Comparison of ENCODE assay signal across 16 cellular contexts in the genomic region with DNA sequence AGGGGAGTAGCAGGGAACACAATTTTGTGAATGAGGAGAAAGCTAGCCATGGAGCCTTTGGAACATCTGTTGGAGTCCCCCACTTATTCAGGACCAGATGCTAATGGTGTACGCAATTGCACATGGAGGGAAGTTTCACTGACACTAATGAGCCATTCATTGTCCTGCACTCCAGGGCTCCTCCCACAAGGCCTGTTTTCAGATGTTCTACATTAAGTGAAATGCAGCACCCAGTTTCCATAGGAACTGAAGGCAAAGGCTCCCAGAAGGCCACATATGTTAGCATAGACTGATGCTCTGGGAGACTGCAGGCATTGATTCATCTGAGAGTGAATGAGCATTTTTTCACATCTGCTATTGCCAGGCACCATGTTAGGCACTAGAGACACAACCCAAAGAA.
DNase-seq lines count a peak whose midpoint lies in the region; ATAC-seq and TF ChIP-seq lines count a peak whose summit lies in the region.
"Had no signal": no experiment of that assay in that cellular context is flagged by ENCODE, and none has a peak within 500 bp of the region (broad histone marks: within the 10 kb centered on the region; RNA-seq: fewer than 3 reads in every experiment).

No MANE protein-coding gene starts in this region.

- no peak overlapping the region for H3K9ac ChIP-seq in adipocyte (ENCODE audit: low read length)
- H3K9ac ChIP-seq: BLaER1 treated with 17β-estradiol and CSF1 and Interleukin-3, amounts not matched to agents 10 nM and 100 nM had no signal

- H3K9me3 ChIP-seq in adipocyte (ENCODE audit: control insufficient read depth, low read length), result no peaks in the 10 kb centered on the region
- H3K9me3 ChIP-seq: mucosa of descending colon, thoracic aorta had no signal

- TF ChIP-seq CTCF in HFF-Myc (IDR thresholded peaks at IDR 0.05; ENCODE audit: low read depth, low read length, missing control alignments), result no peak
- no peak for TF ChIP-seq CTCF in mesothelial cell of epicardium (IDR thresholded peaks at IDR 0.05; ENCODE audit: unreplicated experiment)

- H3K27me3 ChIP-seq in adipocyte (replicated peaks; ENCODE audit: control insufficient read depth, insufficient read depth, low read length), result no peaks in the 10 kb centered on the region
- H3K27me3 ChIP-seq: BLaER1 treated with 17β-estradiol and CSF1 and Interleukin-3, amounts not matched to agents 10 nM and 100 nM; foreskin keratinocyte had no signal

- no peaks in the 10 kb centered on the region for H3K36me3 ChIP-seq in adipocyte (ENCODE audit: control insufficient read depth, insufficient read depth, low read length, severe bottlenecking)
- H3K36me3 ChIP-seq: BLaER1 treated with 17β-estradiol and CSF1 and Interleukin-3, amounts not matched to agents 10 nM and 100 nM; thoracic aorta had no signal

- peaks cover 23% of the 10 kb centered on the region for H3K9me3 Mint-ChIP-seq in mesothelial cell of epicardium

- peaks cover 16% of the 10 kb centered on the region for H3K4me1 Mint-ChIP-seq in mesothelial cell of epicardium
- H3K4me1 Mint-ChIP-seq: stimulated activated memory B cell treated with anti-CD40 and anti-IgM and Interleukin-4, amounts not matched to agents 10 μg/mL and 1 μg/mL and 100 μg/mL, for 72 hours had no signal

- peaks cover 13% of the 10 kb centered on the region for H3K36me3 Mint-ChIP-seq in mesothelial cell of epicardium

- no peak overlapping the region for H3K4me3 Mint-ChIP-seq in mesothelial cell of epicardium
- H3K4me3 Mint-ChIP-seq: stimulated activated memory B cell treated with anti-CD40 and anti-IgM and Interleukin-4, amounts not matched to agents 10 μg/mL and 1 μg/mL and 100 μg/mL, for 72 hours had no signal

- no peaks in the 10 kb centered on the region for H3K27me3 Mint-ChIP-seq in mesothelial cell of epicardium (ENCODE audit: low read depth)
- H3K27me3 Mint-ChIP-seq: stimulated activated memory B cell treated with anti-CD40 and anti-IgM and Interleukin-4, amounts not matched to agents 10 μg/mL and 1 μg/mL and 100 μg/mL, for 72 hours had no signal

- ATAC-seq in GM18861 (IDR thresholded peaks at IDR 0.05; ENCODE audit: unreplicated experiment), result no peak
- no peak for ATAC-seq in GM21367 (IDR thresholded peaks at IDR 0.05; ENCODE audit: unreplicated experiment)
- ATAC-seq: foreskin keratinocyte; mucosa of descending colon; stimulated activated memory B cell treated with anti-CD40 and anti-IgM and Interleukin-4, amounts not matched to agents 10 μg/mL and 1 μg/mL and 100 μg/mL, for 72 hours had no signal

- H3K27ac Mint-ChIP-seq in mesothelial cell of epicardium, result peak overlapping the region; percentile 74
- H3K27ac Mint-ChIP-seq: stimulated activated memory B cell treated with anti-CD40 and anti-IgM and Interleukin-4, amounts not matched to agents 10 μg/mL and 1 μg/mL and 100 μg/mL, for 72 hours had no signal

- no peak overlapping the region for H3K4me3 ChIP-seq in HFF-Myc (replicated peaks; ENCODE audit: low read depth, low read length)
- H3K4me3 ChIP-seq in adipocyte (ENCODE audit: low read length), result no peak overlapping the region
- H3K4me3 ChIP-seq: BLaER1 treated with 17β-estradiol and CSF1 and Interleukin-3, amounts not matched to agents 10 nM and 100 nM; mucosa of descending colon; thoracic aorta had no signal

- H3K4me1 ChIP-seq in adipocyte (ENCODE audit: control insufficient read depth, insufficient read depth, low read length), result peaks cover 8% of the 10 kb centered on the region
- H3K4me1 ChIP-seq: BLaER1 treated with 17β-estradiol and CSF1 and Interleukin-3, amounts not matched to agents 10 nM and 100 nM; foreskin keratinocyte had no signal

- DNase-seq in DMS53 (lab: John Stamatoyannopoulos, UW) (peak; percentile 41), DMS53 treated with DMSO at 0.1 percent for 48 hours (lab: John Stamatoyannopoulos, UW; ENCODE audit: unreplicated experiment) (no peak), HFF-Myc (ENCODE audit: extremely low read depth, low read depth) (peak; percentile 87), adipocyte (ENCODE audit: low read depth) (peak; percentile 56), mesothelial cell of epicardium (ENCODE audit: low spot score in 2 of 2, unreplicated experiment in 2 of 2) (no peak), DMS79 (lab: John Stamatoyannopoulos, UW) (no peak)
- DNase-seq: anterior cingulate cortex; foreskin keratinocyte; mucosa of descending colon; NK-92 treated with Interleukin-12 subunit alpha and Interleukin-12 subunit beta, amount 100 ng/mL, for 24 hours; stimulated activated CD4-positive, alpha-beta T cell treated with anti-CD3 and anti-CD28 coated beads, Interleukin-15, amount 100 ng/mL, for 24 hours had no signal

Comparison
In these comparisons a context has a peak if more than half of its experiments do, and no peak if none do; other contexts are left out.
1. DNase-seq: peak in DMS53 (single experiment), HFF-Myc (single experiment) and adipocyte (single experiment); none in DMS53 treated with DMSO at 0.1 percent for 48 hours (single experiment), mesothelial cell of epicardium (0 of 2) and DMS79 (single experiment).